9 cellular contexts compared by ENCODE assay signal in genomic region chr11:67409261-67409666, GRCh38. TPM values are rescaled to one million over a fixed set of nuclear protein-coding genes. Genes with fewer than 3 reads are reported as not detected.
DNase-seq lines count a peak whose midpoint lies in the region; ATAC-seq and TF ChIP-seq lines count a peak whose summit lies in the region.
"Had no signal": no experiment of that assay in that cellular context is flagged by ENCODE, and none has a peak within 500 bp of the region (broad histone marks: within the 10 kb centered on the region; RNA-seq: fewer than 3 reads in every experiment).

No MANE protein-coding gene starts in this region.

- H3K27me3 ChIP-seq in BLaER1 = peaks cover 8% of the 10 kb centered on the region
- peaks cover 0 to 20% of the 10 kb centered on the region in 2 donors for H3K27me3 ChIP-seq in uterus

- TF ChIP-seq CTCF in activated B cell treated with CpG ODN at 0.5 μM for 24 hours (IDR thresholded peaks at IDR 0.05) = no peak
- no peak for TF ChIP-seq CTCF in uterus (IDR thresholded peaks at IDR 0.05)

- H3K4me3 Mint-ChIP-seq in activated B cell treated with CpG ODN at 0.5 μM for 24 hours = peak overlapping the region; percentile 80

- peak; percentile 61 for DNase-seq in activated B cell treated with CpG ODN at 0.5 μM for 24 hours
- no peak for DNase-seq in NCI-H345 treated with DMSO at 0.1 percent for 48 hours (lab: John Stamatoyannopoulos, UW; ENCODE audit: unreplicated experiment)
- DNase-seq in uterus = no peak
- DNase-seq in DMS53 treated with DMSO at 0.1 percent for 48 hours (lab: John Stamatoyannopoulos, UW; ENCODE audit: unreplicated experiment) = no peak

- ATAC-seq in GM21529 (IDR thresholded peaks at IDR 0.05; ENCODE audit: unreplicated experiment) = peak; percentile 57
- peak; percentile 63 for ATAC-seq in activated B cell treated with CpG ODN at 0.5 μM for 24 hours (ENCODE audit: low read depth)
- ATAC-seq in esophagus mucosa = peak; percentile 17
- no peak for ATAC-seq in HG03378 (IDR thresholded peaks at IDR 0.05; ENCODE audit: unreplicated experiment)

- peaks cover 33% of the 10 kb centered on the region for H3K36me3 Mint-ChIP-seq in activated B cell treated with CpG ODN at 0.5 μM for 24 hours (ENCODE audit: low read depth)

- H3K9me3 Mint-ChIP-seq in activated B cell treated with CpG ODN at 0.5 μM for 24 hours = no peaks in the 10 kb centered on the region

- peak overlapping the region; percentile 95 for H3K27ac Mint-ChIP-seq in activated B cell treated with CpG ODN at 0.5 μM for 24 hours

- H3K27ac ChIP-seq in BLaER1 = peak overlapping the region; percentile 97
- no peak overlapping the region for H3K27ac ChIP-seq in uterus

- H3K27me3 Mint-ChIP-seq in activated B cell treated with CpG ODN at 0.5 μM for 24 hours = no peaks in the 10 kb centered on the region

- TF ChIP-seq POLR2A in uterus (IDR thresholded peaks at IDR 0.05) = no peak

- peaks cover 93% of the 10 kb centered on the region for H3K4me1 Mint-ChIP-seq in activated B cell treated with CpG ODN at 0.5 μM for 24 hours

- POLR2A ChIA-PET in activated B cell treated with CpG ODN at 0.5 μM for 24 hours (lab: Charles Lee) = interaction anchor here (0.8 to 3.5 kb wide), 18 partner anchors 10 to 169 kb away, joined by 3 to 113 read pairs (median 5); partner anchors contain the start of genes AIP, POLD4, PTPRCAP and RAD9A

- no peaks in the 10 kb centered on the region for H4K20me1 ChIP-seq in BLaER1

- H3K4me2 ChIP-seq in BLaER1 = peak overlapping the region; percentile 100

- H3K36me3 ChIP-seq in BLaER1 = 0 out of 2 replicates have a peak, but pooled peaks cover 10% of the 10 kb centered on the region
- no peaks in the 10 kb centered on the region for H3K36me3 ChIP-seq in uterus

- H3K4me1 ChIP-seq in BLaER1 (peaks cover 100% of the 10 kb centered on the region), uterus (no peaks in the 10 kb centered on the region)

- CTCF ChIA-PET in activated B cell treated with CpG ODN at 0.5 μM for 24 hours (lab: Charles Lee) = interaction anchor here (1.2 to 1.3 kb wide), 2 partner anchors 29 to 170 kb away, joined by 3 to 5 read pairs; partner anchors contain the start of gene PTPRCAP

- peak overlapping the region; percentile 45 for H3K4me3 ChIP-seq in BLaER1
- no peak overlapping the region for H3K4me3 ChIP-seq in uterus

- peak overlapping the region; percentile 87 for H3K9ac ChIP-seq in BLaER1

- intact Hi-C loops in activated B cell treated with CpG ODN at 0.5 μM for 24 hours (cut with micrococcal nuclease) = loop anchor here (1.0 kb wide), 1 partner anchor 19 kb away; the partner anchor contains the start of gene RPS6KB2
- intact Hi-C loops in uterus (cut with DNase I; ENCODE audit: low total_unique reads) = no loop called here

- H3K9me3 ChIP-seq in BLaER1 (no peaks in the 10 kb centered on the region), uterus (no peaks in the 10 kb centered on the region)

RNA-seq across cellular contexts. Expression of gene TBC1D10C, which starts 5.4 kb away (rescaled TPM):
- total RNA-seq in activated B cell treated with CpG ODN at 0.5 μM for 24 hours (158 and 163 TPM in 2 replicates), esophagus mucosa (1.5 TPM), uterus (1 to 10 TPM in 2 of 4 donors, not detected in 2; 1.3 to 2.5 TPM)
- total RNA-seq: LHCN-M2 had no signal

RNA-seq across cellular contexts. Expression of gene CARNS1, which starts 6.2 kb away (rescaled TPM):
- total RNA-seq in activated B cell treated with CpG ODN at 0.5 μM for 24 hours (5.7 and 6.3 TPM in 2 replicates), esophagus mucosa (0.20 TPM), uterus (1 to 10 TPM in 1 of 4 donors, under 1 TPM in 1, not detected in 2; 0.76 to 3.3 TPM)

RNA-seq across cellular contexts. Expression of gene PPP1CA, which starts 7.6 kb away (rescaled TPM):
- total RNA-seq in activated B cell treated with CpG ODN at 0.5 μM for 24 hours = 349 and 354 TPM in 2 replicates
- 188 TPM for total RNA-seq in esophagus mucosa
- 100 to 1,000 TPM in 1 of 4 donors, 10 to 100 TPM in 3; 15.9 to 180 (median 77.1) TPM for total RNA-seq in uterus

RNA-seq across cellular contexts. Expression of gene RAD9A, which starts 17.5 kb away (rescaled TPM):
- total RNA-seq in activated B cell treated with CpG ODN at 0.5 μM for 24 hours = 30.4 and 35.2 TPM in 2 replicates
- total RNA-seq in esophagus mucosa = 15.3 TPM
- 10 to 100 TPM in 2 of 4 donors, 1 to 10 TPM in 2; 2.6 to 37.3 (median 11.6) TPM for total RNA-seq in uterus

RNA-seq across cellular contexts. Expression of gene RPS6KB2, which starts 19.0 kb away (rescaled TPM):
- total RNA-seq in activated B cell treated with CpG ODN at 0.5 μM for 24 hours (66.9 and 74.5 TPM in 2 replicates), esophagus mucosa (95.0 TPM), uterus (10 to 100 TPM; 25.6 to 45.0 (median 30.7) TPM)

Comparison
In these comparisons a context has a peak if more than half of its experiments do, and no peak if none do; other contexts are left out.
1. RNA of gene TBC1D10C, which starts 5.4 kb away (total RNA-seq): 158 to 163 TPM in activated B cell treated with CpG ODN at 0.5 μM for 24 hours; 1.5 TPM in esophagus mucosa (single experiment) and 1.3 to 2.5 TPM in uterus; every median in the first group is over 10 times any median in the second.